In genomic region chrX:98371994-98372393, GRCh38 we compare ENCODE assay signal across 1 cellular context.
TF ChIP-seq lines count a peak whose summit lies in the region.

No MANE protein-coding gene starts in this region.

TF ChIP-seq in GM23338, 12 proteins besides CTCF, POLR2A, EP300 and RAD21 (continued from another document):
- TF ChIP-seq ZNF462 (CRISPR knock-in tag; IDR thresholded peaks at IDR 0.05): no peak
- no peak for TF ChIP-seq POLR2AphosphoS5 (IDR thresholded peaks at IDR 0.05; ENCODE audit: low read depth)
TF ChIP-seq in GM23338: peak in this region for 0.
